In the genomic region with DNA sequence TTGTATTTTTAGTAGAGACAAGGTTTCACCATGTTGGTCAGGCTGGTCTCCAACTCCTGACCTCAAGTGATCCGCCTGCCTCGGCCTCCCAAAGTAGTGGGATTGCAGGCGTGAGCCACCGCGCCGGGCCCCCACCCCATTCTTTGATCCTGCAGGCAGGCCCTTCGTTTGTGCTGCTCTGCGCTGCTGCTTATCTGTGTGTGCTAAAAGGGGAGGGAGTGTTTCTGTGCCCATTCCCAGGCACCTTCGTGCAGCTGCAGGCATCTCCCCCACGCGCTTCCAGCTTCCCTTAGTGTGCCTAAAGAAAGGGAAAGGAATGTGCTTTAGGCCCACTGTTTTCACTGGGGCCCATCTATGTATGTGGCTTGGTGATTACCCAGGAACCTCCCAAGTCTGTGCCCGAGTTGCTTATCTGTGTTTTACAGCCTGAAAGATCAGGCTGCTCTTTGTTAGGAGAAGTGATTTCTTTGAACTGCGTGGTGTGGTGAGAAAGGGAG, we compare ENCODE assay signal across 1 cellular context.
TF ChIP-seq lines count a peak whose summit lies in the region.

No MANE protein-coding gene starts in this region.

TF ChIP-seq in K562, 482 proteins besides CTCF, POLR2A, EP300 and RAD21 (continued from another document and continues in another):
- TF ChIP-seq, protein P1, sequence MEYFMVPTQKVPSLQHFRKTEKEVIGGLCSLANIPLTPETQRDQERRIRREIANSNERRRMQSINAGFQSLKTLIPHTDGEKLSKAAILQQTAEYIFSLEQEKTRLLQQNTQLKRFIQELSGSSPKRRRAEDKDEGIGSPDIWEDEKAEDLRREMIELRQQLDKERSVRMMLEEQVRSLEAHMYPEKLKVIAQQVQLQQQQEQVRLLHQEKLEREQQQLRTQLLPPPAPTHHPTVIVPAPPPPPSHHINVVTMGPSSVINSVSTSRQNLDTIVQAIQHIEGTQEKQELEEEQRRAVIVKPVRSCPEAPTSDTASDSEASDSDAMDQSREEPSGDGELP (CRISPR knock-in tag; IDR thresholded peaks at IDR 0.05; ENCODE audit: borderline replicate concordance) = peak; percentile 32; the same call in 1 of the 2 replicates
- TF ChIP-seq FOXM1 (IDR thresholded peaks at IDR 0.05; ENCODE audit: low read depth) (peak; percentile 72), FOXM1 (CRISPR knock-in tag; IDR thresholded peaks at IDR 0.05; ENCODE audit: low read depth) (no peak), KLF16 (IDR thresholded peaks at IDR 0.05) (peak; percentile 92), CTBP1 (IDR thresholded peaks at IDR 0.05; ENCODE audit: borderline replicate concordance) (peak; percentile 93; the same call in 1 of the 2 replicates), ARID1B (IDR thresholded peaks at IDR 0.05) (peak; percentile 95), SMARCA4 (IDR thresholded peaks at IDR 0.05) (peak; percentile 94), RCOR1 (IDR thresholded peaks at IDR 0.05; ENCODE audit: borderline replicate concordance in 1 of 2, low read depth in 2 of 2, low read length in 2 of 2) (peak; percentile 97 to 100), MECOM (CRISPR knock-in tag; IDR thresholded peaks at IDR 0.05) (no peak), KDM1A (IDR thresholded peaks at IDR 0.05) (peak; percentile 99), TARDBP (IDR thresholded peaks at IDR 0.05) (peak; percentile 65; the same call in 1 of the 2 replicates), BMI1 (IDR thresholded peaks at IDR 0.05; ENCODE audit: low read length) (no peak), HOXB6 (CRISPR knock-in tag; IDR thresholded peaks at IDR 0.05; ENCODE audit: borderline replicate concordance) (no peak), ZNF384 (IDR thresholded peaks at IDR 0.05; ENCODE audit: low read depth, low read length) (no peak), TAL1 (IDR thresholded peaks at IDR 0.05) (peak; percentile 93), FOSL1 (tag; conservative IDR thresholded peaks at IDR 0.05) (peak; percentile 37; the same call in 1 of the 2 replicates), SMAD4 (CRISPR knock-in tag; conservative IDR thresholded peaks at IDR 0.05) (peak; percentile 88), FUS (optimal IDR thresholded peaks at IDR 0.05; ENCODE audit: low read depth, low read length) (no peak), HDAC1 (IDR thresholded peaks at IDR 0.05) (peak; percentile 88 to 99), HDAC2 (IDR thresholded peaks at IDR 0.05) (peak; percentile 99), ETV5 (CRISPR knock-in tag; IDR thresholded peaks at IDR 0.05; ENCODE audit: low read depth) (no peak), LEF1 (IDR thresholded peaks at IDR 0.05) (peak; percentile 81), EP400 (IDR thresholded peaks at IDR 0.05) (0 out of 2 replicates have a peak, but pooled peaks have one; percentile 16), MTA3 (IDR thresholded peaks at IDR 0.05; ENCODE audit: borderline replicate concordance) (peak; percentile 82), ZNF57 (CRISPR knock-in tag; IDR thresholded peaks at IDR 0.05) (no peak), PHF21A (IDR thresholded peaks at IDR 0.05; ENCODE audit: borderline replicate concordance, low read depth) (peak; percentile 94; the same call in 1 of the 2 replicates), CBX5 (IDR thresholded peaks at IDR 0.05; ENCODE audit: borderline replicate concordance, low read depth) (no peak), FOXK2 (conservative IDR thresholded peaks at IDR 0.05 in 1 of 2, IDR thresholded peaks at IDR 0.05 in 1 of 2; ENCODE audit: low read depth in 2 of 2) (0 out of 4 replicates have a peak, but pooled peaks have one; percentile 14 to 19), GATAD2B (IDR thresholded peaks at IDR 0.05; ENCODE audit: borderline replicate concordance) (peak; percentile 63; the same call in 1 of the 2 replicates), PML (IDR thresholded peaks at IDR 0.05; ENCODE audit: low read length) (peak; percentile 85), MYNN (IDR thresholded peaks at IDR 0.05) (peak; percentile 63; the same call in 1 of the 2 replicates), MYNN (CRISPR knock-in tag; IDR thresholded peaks at IDR 0.05) (no peak), ELF4 (CRISPR knock-in tag; IDR thresholded peaks at IDR 0.05) (no peak), TCF3 (CRISPR knock-in tag; IDR thresholded peaks at IDR 0.05) (peak; percentile 95), RUNX1 (IDR thresholded peaks at IDR 0.05; ENCODE audit: low read depth) (0 out of 2 replicates have a peak, but pooled peaks have one; percentile 45), NR2C1 (IDR thresholded peaks at IDR 0.05) (no peak), NR2C1 (tag; IDR thresholded peaks at IDR 0.05) (peak; percentile 27; the same call in 1 of the 2 replicates), RNF2 (IDR thresholded peaks at IDR 0.05) (peak; percentile 53; the same call in 1 of the 2 replicates), ARNT (IDR thresholded peaks at IDR 0.05) (0 out of 4 replicates have a peak, but pooled peaks of 1 of the 2 experiments have one; percentile 39), ZNF589 (CRISPR knock-in tag; IDR thresholded peaks at IDR 0.05; ENCODE audit: low read depth) (peak; percentile 89), BCOR (IDR thresholded peaks at IDR 0.05) (peak; percentile 92), POLR2AphosphoS5 (IDR thresholded peaks at IDR 0.05; ENCODE audit: control insufficient read depth, insufficient read depth, low read depth, low read length) (peak; percentile 92), CBFA2T3 (IDR thresholded peaks at IDR 0.05) (peak; percentile 98), ZFX (CRISPR knock-in tag; IDR thresholded peaks at IDR 0.05) (peak; percentile 48), HDAC8 (tag; IDR thresholded peaks at IDR 0.05) (no peak), MTA1 (IDR thresholded peaks at IDR 0.05; ENCODE audit: borderline replicate concordance) (peak; percentile 67; the same call in 1 of the 2 replicates), NR4A1 (CRISPR knock-in tag; IDR thresholded peaks at IDR 0.05) (no peak), NR4A1 (tag; IDR thresholded peaks at IDR 0.05) (peak; percentile 68; the same call in 1 of the 2 replicates), CREM (IDR thresholded peaks at IDR 0.05; ENCODE audit: low read depth) (peak; percentile 37; the same call in 1 of the 2 replicates), SIN3B (IDR thresholded peaks at IDR 0.05; ENCODE audit: low read depth) (no peak), KHSRP (IDR thresholded peaks at IDR 0.05) (0 out of 2 replicates have a peak, but pooled peaks have one; percentile 16), GATAD2A (IDR thresholded peaks at IDR 0.05) (peak; percentile 62; the same call in 1 of the 2 replicates), SRSF3 (IDR thresholded peaks at IDR 0.05; ENCODE audit: insufficient read depth, low read length) (no peak)
- TF ChIP-seq, protein P2, sequence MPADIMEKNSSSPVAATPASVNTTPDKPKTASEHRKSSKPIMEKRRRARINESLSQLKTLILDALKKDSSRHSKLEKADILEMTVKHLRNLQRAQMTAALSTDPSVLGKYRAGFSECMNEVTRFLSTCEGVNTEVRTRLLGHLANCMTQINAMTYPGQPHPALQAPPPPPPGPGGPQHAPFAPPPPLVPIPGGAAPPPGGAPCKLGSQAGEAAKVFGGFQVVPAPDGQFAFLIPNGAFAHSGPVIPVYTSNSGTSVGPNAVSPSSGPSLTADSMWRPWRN (IDR thresholded peaks at IDR 0.05; ENCODE audit: low read depth) = 0 out of 2 replicates have a peak, but pooled peaks have one; percentile 40
- TF ChIP-seq, protein P3, sequence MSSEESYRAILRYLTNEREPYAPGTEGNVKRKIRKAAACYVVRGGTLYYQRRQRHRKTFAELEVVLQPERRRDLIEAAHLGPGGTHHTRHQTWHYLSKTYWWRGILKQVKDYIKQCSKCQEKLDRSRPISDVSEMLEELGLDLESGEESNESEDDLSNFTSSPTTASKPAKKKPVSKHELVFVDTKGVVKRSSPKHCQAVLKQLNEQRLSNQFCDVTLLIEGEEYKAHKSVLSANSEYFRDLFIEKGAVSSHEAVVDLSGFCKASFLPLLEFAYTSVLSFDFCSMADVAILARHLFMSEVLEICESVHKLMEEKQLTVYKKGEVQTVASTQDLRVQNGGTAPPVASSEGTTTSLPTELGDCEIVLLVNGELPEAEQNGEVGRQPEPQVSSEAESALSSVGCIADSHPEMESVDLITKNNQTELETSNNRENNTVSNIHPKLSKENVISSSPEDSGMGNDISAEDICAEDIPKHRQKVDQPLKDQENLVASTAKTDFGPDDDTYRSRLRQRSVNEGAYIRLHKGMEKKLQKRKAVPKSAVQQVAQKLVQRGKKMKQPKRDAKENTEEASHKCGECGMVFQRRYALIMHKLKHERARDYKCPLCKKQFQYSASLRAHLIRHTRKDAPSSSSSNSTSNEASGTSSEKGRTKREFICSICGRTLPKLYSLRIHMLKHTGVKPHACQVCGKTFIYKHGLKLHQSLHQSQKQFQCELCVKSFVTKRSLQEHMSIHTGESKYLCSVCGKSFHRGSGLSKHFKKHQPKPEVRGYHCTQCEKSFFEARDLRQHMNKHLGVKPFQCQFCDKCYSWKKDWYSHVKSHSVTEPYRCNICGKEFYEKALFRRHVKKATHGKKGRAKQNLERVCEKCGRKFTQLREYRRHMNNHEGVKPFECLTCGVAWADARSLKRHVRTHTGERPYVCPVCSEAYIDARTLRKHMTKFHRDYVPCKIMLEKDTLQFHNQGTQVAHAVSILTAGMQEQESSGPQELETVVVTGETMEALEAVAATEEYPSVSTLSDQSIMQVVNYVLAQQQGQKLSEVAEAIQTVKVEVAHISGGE (CRISPR knock-in tag; IDR thresholded peaks at IDR 0.05) = peak in 1 of 3 experiments; percentile 73; a peak in 2 of 6 replicates
- TF ChIP-seq, protein P4, sequence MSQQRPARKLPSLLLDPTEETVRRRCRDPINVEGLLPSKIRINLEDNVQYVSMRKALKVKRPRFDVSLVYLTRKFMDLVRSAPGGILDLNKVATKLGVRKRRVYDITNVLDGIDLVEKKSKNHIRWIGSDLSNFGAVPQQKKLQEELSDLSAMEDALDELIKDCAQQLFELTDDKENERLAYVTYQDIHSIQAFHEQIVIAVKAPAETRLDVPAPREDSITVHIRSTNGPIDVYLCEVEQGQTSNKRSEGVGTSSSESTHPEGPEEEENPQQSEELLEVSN (IDR thresholded peaks at IDR 0.05; ENCODE audit: borderline replicate concordance in 1 of 2, extremely low read depth in 1 of 2, insufficient read depth in 1 of 2, insufficient read length in 1 of 2, low read depth in 1 of 2, low read length in 1 of 2, poor library complexity in 1 of 2, severe bottlenecking in 1 of 2) = peak in 1 of 2 experiments; percentile 19
- TF ChIP-seq, protein P5, sequence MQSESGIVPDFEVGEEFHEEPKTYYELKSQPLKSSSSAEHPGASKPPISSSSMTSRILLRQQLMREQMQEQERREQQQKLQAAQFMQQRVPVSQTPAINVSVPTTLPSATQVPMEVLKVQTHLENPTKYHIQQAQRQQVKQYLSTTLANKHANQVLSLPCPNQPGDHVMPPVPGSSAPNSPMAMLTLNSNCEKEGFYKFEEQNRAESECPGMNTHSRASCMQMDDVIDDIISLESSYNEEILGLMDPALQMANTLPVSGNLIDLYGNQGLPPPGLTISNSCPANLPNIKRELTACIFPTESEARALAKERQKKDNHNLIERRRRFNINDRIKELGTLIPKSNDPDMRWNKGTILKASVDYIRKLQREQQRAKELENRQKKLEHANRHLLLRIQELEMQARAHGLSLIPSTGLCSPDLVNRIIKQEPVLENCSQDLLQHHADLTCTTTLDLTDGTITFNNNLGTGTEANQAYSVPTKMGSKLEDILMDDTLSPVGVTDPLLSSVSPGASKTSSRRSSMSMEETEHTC (IDR thresholded peaks at IDR 0.05) = 0 out of 2 replicates have a peak, but pooled peaks have one; percentile 27
- TF ChIP-seq, protein P6, sequence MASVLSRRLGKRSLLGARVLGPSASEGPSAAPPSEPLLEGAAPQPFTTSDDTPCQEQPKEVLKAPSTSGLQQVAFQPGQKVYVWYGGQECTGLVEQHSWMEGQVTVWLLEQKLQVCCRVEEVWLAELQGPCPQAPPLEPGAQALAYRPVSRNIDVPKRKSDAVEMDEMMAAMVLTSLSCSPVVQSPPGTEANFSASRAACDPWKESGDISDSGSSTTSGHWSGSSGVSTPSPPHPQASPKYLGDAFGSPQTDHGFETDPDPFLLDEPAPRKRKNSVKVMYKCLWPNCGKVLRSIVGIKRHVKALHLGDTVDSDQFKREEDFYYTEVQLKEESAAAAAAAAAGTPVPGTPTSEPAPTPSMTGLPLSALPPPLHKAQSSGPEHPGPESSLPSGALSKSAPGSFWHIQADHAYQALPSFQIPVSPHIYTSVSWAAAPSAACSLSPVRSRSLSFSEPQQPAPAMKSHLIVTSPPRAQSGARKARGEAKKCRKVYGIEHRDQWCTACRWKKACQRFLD (CRISPR knock-in tag; IDR thresholded peaks at IDR 0.05) = peak; percentile 89
- TF ChIP-seq, protein P7, sequence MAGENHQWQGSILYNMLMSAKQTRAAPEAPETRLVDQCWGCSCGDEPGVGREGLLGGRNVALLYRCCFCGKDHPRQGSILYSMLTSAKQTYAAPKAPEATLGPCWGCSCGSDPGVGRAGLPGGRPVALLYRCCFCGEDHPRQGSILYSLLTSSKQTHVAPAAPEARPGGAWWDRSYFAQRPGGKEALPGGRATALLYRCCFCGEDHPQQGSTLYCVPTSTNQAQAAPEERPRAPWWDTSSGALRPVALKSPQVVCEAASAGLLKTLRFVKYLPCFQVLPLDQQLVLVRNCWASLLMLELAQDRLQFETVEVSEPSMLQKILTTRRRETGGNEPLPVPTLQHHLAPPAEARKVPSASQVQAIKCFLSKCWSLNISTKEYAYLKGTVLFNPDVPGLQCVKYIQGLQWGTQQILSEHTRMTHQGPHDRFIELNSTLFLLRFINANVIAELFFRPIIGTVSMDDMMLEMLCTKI (IDR thresholded peaks at IDR 0.05; ENCODE audit: partially characterized antibody) = no peak
- TF ChIP-seq, protein P8, sequence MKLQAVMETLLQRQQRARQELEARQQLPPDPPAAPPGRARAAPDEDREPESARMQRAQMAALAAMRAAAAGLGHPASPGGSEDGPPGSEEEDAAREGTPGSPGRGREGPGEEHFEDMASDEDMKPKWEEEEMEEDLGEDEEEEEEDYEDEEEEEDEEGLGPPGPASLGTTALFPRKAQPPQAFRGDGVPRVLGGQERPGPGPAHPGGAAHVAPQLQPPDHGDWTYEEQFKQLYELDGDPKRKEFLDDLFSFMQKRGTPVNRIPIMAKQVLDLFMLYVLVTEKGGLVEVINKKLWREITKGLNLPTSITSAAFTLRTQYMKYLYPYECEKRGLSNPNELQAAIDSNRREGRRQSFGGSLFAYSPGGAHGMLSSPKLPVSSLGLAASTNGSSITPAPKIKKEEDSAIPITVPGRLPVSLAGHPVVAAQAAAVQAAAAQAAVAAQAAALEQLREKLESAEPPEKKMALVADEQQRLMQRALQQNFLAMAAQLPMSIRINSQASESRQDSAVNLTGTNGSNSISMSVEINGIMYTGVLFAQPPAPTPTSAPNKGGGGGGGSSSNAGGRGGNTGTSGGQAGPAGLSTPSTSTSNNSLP (IDR thresholded peaks at IDR 0.05; ENCODE audit: borderline replicate concordance, low read depth, low read length) = no peak
- TF ChIP-seq, protein P9, sequence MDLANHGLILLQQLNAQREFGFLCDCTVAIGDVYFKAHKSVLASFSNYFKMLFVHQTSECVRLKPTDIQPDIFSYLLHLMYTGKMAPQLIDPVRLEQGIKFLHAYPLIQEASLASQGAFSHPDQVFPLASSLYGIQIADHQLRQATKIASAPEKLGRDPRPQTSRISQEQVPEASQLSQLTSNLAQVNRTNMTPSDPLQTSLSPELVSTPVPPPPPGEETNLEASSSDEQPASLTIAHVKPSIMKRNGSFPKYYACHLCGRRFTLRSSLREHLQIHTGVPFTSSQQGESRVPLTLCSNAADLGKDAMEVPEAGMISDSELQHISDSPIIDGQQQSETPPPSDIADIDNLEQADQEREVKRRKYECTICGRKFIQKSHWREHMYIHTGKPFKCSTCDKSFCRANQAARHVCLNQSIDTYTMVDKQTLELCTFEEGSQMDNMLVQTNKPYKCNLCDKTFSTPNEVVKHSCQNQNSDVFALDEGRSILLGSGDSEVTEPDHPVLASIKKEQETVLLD (IDR thresholded peaks at IDR 0.05) = peak; percentile 70; the same call in 1 of the 2 replicates
